Comparison of ENCODE assay signal across 18 cellular contexts in the genomic region with DNA sequence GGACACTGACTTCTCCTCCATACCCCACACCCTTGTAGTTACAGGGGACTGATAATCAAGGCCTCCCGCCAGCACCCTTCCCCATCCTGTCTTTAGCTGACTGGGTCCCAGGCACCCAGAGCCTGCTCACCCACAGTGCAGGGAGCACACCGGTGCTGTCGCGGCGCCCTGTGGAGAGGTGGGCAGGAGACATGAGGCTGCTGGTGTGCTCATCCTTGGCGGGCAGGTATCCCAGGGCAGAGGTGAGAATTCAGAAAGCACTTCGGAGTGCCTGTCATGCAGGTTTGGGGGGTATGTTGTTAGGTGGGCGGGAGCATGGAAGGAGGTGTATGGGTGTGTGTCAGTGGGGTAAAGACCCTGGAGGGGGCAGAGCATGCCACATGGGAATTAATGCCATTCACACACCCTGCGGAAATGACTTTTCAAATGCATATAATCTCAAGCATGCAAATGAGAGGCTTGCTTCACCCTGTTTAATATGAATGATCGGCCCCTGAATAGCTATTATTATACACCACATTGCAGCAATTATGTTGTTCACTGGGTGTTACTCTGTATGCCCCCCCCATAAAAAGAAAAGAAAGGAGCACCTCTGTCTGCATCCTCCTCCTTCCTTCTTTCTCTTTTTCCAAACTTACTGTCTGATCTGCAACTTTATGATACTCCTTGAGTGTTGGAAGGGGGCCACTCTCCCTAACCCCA. TPM values are rescaled to one million over a fixed set of nuclear protein-coding genes. Genes with fewer than 3 reads are reported as not detected.
DNase-seq lines count a peak whose midpoint lies in the region; ATAC-seq and TF ChIP-seq lines count a peak whose summit lies in the region.
"Had no signal": no experiment of that assay in that cellular context is flagged by ENCODE, and none has a peak within 500 bp of the region (broad histone marks: within the 10 kb centered on the region; RNA-seq: fewer than 3 reads in every experiment).

No MANE protein-coding gene starts in this region.

- no peak overlapping the region for H3T11ph ChIP-seq in H9 (ENCODE audit: low read length)

- no peak overlapping the region for H3K14ac ChIP-seq in H9 (ENCODE audit: insufficient read depth, low read length)

- H3K27me3 ChIP-seq in H9 (ENCODE audit: insufficient read depth, low read length) = no peaks in the 10 kb centered on the region; the same call in 1 of the 2 replicates
- H3K27me3 ChIP-seq in thyroid gland = no peaks in the 10 kb centered on the region
- H3K27me3 ChIP-seq: breast epithelium, gastrocnemius medialis had no signal

- peak overlapping the region; percentile 43 for H3K4me2 ChIP-seq in H9 (ENCODE audit: insufficient read depth, insufficient read length, low read length)

- H3K4me3 Mint-ChIP-seq in H9 (peak overlapping the region; percentile 16 to 28; a peak in 4 of 5 replicates), immature natural killer cell (no peak overlapping the region)
- H3K4me3 Mint-ChIP-seq: activated naive CD8-positive, alpha-beta T cell treated with anti-CD3 and anti-CD28 coated beads, Interleukin-2, amount 50 U/mL, for 24 hours; dendritic cell treated with granulocyte-macrophage colony-stimulating factor and Interleukin-4, amounts not matched to agents 40 ng/mL and 50 ng/mL, for 4 days; T-helper 17 cell had no signal

- no peak overlapping the region for H3K9ac ChIP-seq in H9 (ENCODE audit: extremely low read depth, insufficient read length, low read length)
- H3K9ac ChIP-seq in SK-N-MC (ENCODE audit: insufficient read length) = no peak overlapping the region
- H3K9ac ChIP-seq: parathyroid adenoma had no signal

- no CpG with 5 or more reads among the region's 10 CpGs for WGBS in H9 (ENCODE audit: extremely low coverage, insufficient read length, low lambda C conversion rate)
- 85 to 90% methylated on average over 9 to 10 of the region's 10 CpGs for WGBS in thyroid gland, 2 donors

- no peak overlapping the region for H3K23ac ChIP-seq in H9 (ENCODE audit: insufficient read length, low read depth, low read length)

- in situ Hi-C loops in ACHN (cut with HindIII; ENCODE audit: low pct_ligation_motif_present, low pct_unique_long_range_greater_than_20kb, low sequenced_read_pairs) = no loop called here

- H4K91ac ChIP-seq in H9 (ENCODE audit: insufficient read length, low read depth, low read length) = no peak overlapping the region

- H3K9me3 Mint-ChIP-seq in H9 (no peaks in the 10 kb centered on the region), immature natural killer cell (no peaks in the 10 kb centered on the region)
- H3K9me3 Mint-ChIP-seq: activated naive CD8-positive, alpha-beta T cell treated with anti-CD3 and anti-CD28 coated beads, Interleukin-2, amount 50 U/mL, for 24 hours; dendritic cell treated with granulocyte-macrophage colony-stimulating factor and Interleukin-4, amounts not matched to agents 40 ng/mL and 50 ng/mL, for 4 days had no signal

- H2BK5ac ChIP-seq in H9 (ENCODE audit: insufficient read length, low read length) = no peak overlapping the region

- H3K4me1 Mint-ChIP-seq in H9 (peaks cover 48 to 56% of the 10 kb centered on the region in 2 experiments), immature natural killer cell (peaks cover 24 to 28% of the 10 kb centered on the region in 2 donors)

- peaks cover 13% of the 10 kb centered on the region for H3K4me1 ChIP-seq in H9 (ENCODE audit: insufficient read depth, low read length)
- H3K4me1 ChIP-seq in thyroid gland = peaks cover 47 to 81% of the 10 kb centered on the region in 2 donors
- H3K4me1 ChIP-seq: breast epithelium had no signal

- peak overlapping the region; percentile 9 to 93 (median 29); a peak in 6 of 7 replicates for H3K27ac Mint-ChIP-seq in H9
- H3K27ac Mint-ChIP-seq in immature natural killer cell = peak overlapping the region in 5 of 6 donors; percentile 43 to 84 (median 73)
- H3K27ac Mint-ChIP-seq: activated naive CD8-positive, alpha-beta T cell treated with anti-CD3 and anti-CD28 coated beads, Interleukin-2, amount 50 U/mL, for 24 hours; dendritic cell treated with granulocyte-macrophage colony-stimulating factor and Interleukin-4, amounts not matched to agents 40 ng/mL and 50 ng/mL, for 4 days had no signal

- intact Hi-C loops in thyroid gland (cut with DNase I) = no loop called here

- H2BK20ac ChIP-seq in H9 (ENCODE audit: low read depth, low read length, poor library complexity, severe bottlenecking) = no peak overlapping the region

- no peaks in the 10 kb centered on the region; the same call in 1 of the 2 replicates for H3K79me2 ChIP-seq in H9 (ENCODE audit: insufficient read depth, low read length)

- no peak overlapping the region for H4K5ac ChIP-seq in H9 (ENCODE audit: insufficient read length, low read depth, low read length)

- H3K27me3 Mint-ChIP-seq in H9 (ENCODE audit: low read depth) (peaks cover 51% of the 10 kb centered on the region), immature natural killer cell (ENCODE audit: low read depth in 3 of 3) (peaks cover 0 to 5% (median 2%) of the 10 kb centered on the region in 3 donors)
- H3K27me3 Mint-ChIP-seq: T-helper 17 cell had no signal

- no peaks in the 10 kb centered on the region for H3K79me1 ChIP-seq in H9 (ENCODE audit: insufficient read depth, low read depth, low read length, poor library complexity, severe bottlenecking)

- TF ChIP-seq CTCF in H9 (conservative IDR thresholded peaks at IDR 0.05) (no peak), thyroid gland (IDR thresholded peaks at IDR 0.05) (no peak)

- H3K36me3 ChIP-seq in SK-N-MC (ENCODE audit: insufficient read depth, low read length) (peaks cover 18% of the 10 kb centered on the region; the same call in 1 of the 2 replicates), thyroid gland (peaks cover 7 to 16% of the 10 kb centered on the region in 2 donors)
- H3K36me3 ChIP-seq: breast epithelium had no signal

- H3K9me3 ChIP-seq in H9 (ENCODE audit: control insufficient read depth, low read depth, low read length) = no peaks in the 10 kb centered on the region
- H3K9me3 ChIP-seq in SK-N-MC (ENCODE audit: low read depth, low read length) = no peaks in the 10 kb centered on the region
- no peaks in the 10 kb centered on the region for H3K9me3 ChIP-seq in thyroid gland
- H3K9me3 ChIP-seq: breast epithelium, gastrocnemius medialis had no signal

- H2AK5ac ChIP-seq in H9 (ENCODE audit: insufficient read length, low read length) = no peak overlapping the region

- peak overlapping the region; percentile 59 for H3K4me3 ChIP-seq in SK-N-MC
- H3K4me3 ChIP-seq in thyroid gland (replicated peaks in 1 of 3) = no peak overlapping the region
- H3K4me3 ChIP-seq: gastrocnemius medialis had no signal

- H3K56ac ChIP-seq in H9 (ENCODE audit: insufficient read length, low read depth, low read length) = no peak overlapping the region

- peaks cover 8% of the 10 kb centered on the region for H3K23me2 ChIP-seq in H9 (ENCODE audit: insufficient read length, low read depth, low read length, poor library complexity, severe bottlenecking)

- H3K27ac ChIP-seq in H9 (ENCODE audit: insufficient read length, low read depth, low read length) (no peak overlapping the region), SK-N-MC (peak overlapping the region; percentile 72), thyroid gland (peak overlapping the region in 2 of 3 donors; percentile 12 to 19)
- H3K27ac ChIP-seq: breast epithelium, gastrocnemius medialis, parathyroid adenoma had no signal

- no peak overlapping the region for H2BK15ac ChIP-seq in H9 (ENCODE audit: low read depth, low read length)

- no peak overlapping the region for H2AFZ ChIP-seq in H9 (ENCODE audit: low read length)
- H2AFZ ChIP-seq: parathyroid adenoma had no signal

- no peak overlapping the region for H4K8ac ChIP-seq in H9 (replicated peaks; ENCODE audit: insufficient read length, low read depth, low read length)

- no peak overlapping the region for H2BK12ac ChIP-seq in H9 (ENCODE audit: insufficient read length, low read depth, low read length)

- no peak for DNase-seq in H9
- DNase-seq in SK-N-MC (ENCODE audit: low read depth, low spot score) = peak; percentile 59
- no peak for DNase-seq in immature natural killer cell
- no peak for DNase-seq in thyroid gland
- no peak for DNase-seq in NCI-H524 treated with DMSO at 0.1 percent for 48 hours (lab: John Stamatoyannopoulos, UW)
- DNase-seq in ACHN = no peak
- DNase-seq: activated naive CD8-positive, alpha-beta T cell treated with anti-CD3 and anti-CD28 coated beads, Interleukin-2, amount 50 U/mL, for 24 hours; erythroblast; gastrocnemius medialis; left ventricle myocardium superior; NCI-H1930; NCI-H446 treated with DMSO at 0.1 percent for 48 hours; SHP77; T-helper 17 cell had no signal

- H3K36me3 Mint-ChIP-seq in H9 (ENCODE audit: insufficient read depth in 1 of 3, low read depth in 3 of 3) (peaks cover 9 to 25% (median 23%) of the 10 kb centered on the region in 3 experiments; a peak in 6 of 7 replicates), immature natural killer cell (peaks cover 5 to 18% (median 13%) of the 10 kb centered on the region in 3 donors)

- ATAC-seq in HG03460 (IDR thresholded peaks at IDR 0.05; ENCODE audit: unreplicated experiment) = no peak
- ATAC-seq: activated naive CD8-positive, alpha-beta T cell treated with anti-CD3 and anti-CD28 coated beads, Interleukin-2, amount 50 U/mL, for 24 hours; gastrocnemius medialis had no signal

- no peaks in the 10 kb centered on the region for H4K20me1 ChIP-seq in H9 (ENCODE audit: control insufficient read depth, insufficient read depth, insufficient read length)

- H3K18ac ChIP-seq in H9 (ENCODE audit: insufficient read length, low read depth, low read length) = no peak overlapping the region

- no peak for TF ChIP-seq POLR2A in thyroid gland (IDR thresholded peaks at IDR 0.05)

- no peak overlapping the region for H3K4ac ChIP-seq in H9 (ENCODE audit: low read depth, low read length)

- H2BK120ac ChIP-seq in H9 (ENCODE audit: low read depth, low read length, poor library complexity, severe bottlenecking) = no peak overlapping the region

RNA-seq across cellular contexts. Expression of a gene that starts 15.9 kb away (rescaled TPM):
- total RNA-seq in H9 (2021) = 18.2 and 19.0 TPM in 2 replicates
- polyA plus RNA-seq in immature natural killer cell = under 1 TPM; 0.10 to 0.73 (median 0.68) TPM
- total RNA-seq in thyroid gland = 10 to 100 TPM; 12.6 to 42.4 (median 23.7) TPM

Comparison
In these comparisons a context has a peak if more than half of its experiments do, and no peak if none do; other contexts are left out.
1. H3K4me3 Mint-ChIP-seq: peak in H9 (2 of 2); none in immature natural killer cell (0 of 5).